In the genomic region with DNA sequence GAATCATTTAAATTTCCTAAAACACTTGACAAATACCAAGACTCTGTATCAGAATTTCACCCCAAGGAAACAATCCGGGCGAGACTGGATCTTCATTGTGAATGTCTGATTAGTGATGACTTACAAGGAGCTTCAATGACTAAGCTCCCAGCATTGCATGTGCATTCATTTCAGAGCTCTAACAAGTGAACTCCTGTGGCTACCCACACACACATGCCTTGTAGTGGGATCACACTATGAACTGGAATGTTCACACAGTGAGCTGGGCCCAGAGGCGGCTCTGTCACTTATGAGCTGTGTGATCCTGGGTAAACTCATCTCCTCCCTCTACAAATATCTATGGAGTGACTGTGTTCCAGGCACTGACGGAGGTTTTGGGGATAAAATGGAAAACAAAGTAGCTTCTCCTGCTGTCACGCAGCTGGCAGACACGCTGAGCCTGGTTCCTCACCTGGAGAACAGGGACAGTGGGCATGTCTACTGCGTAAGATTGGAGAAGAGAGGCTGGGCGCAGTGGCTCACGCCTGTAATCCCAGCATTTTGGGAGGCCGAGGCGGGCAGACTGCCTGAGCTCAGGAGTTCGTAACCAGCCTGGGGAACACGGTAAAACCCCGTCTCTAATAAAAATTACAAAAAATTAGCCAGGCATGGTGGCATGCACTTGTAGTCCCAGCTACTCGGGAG, we compare ENCODE assay signal across 10 cellular contexts.
DNase-seq lines count a peak whose midpoint lies in the region; TF ChIP-seq lines count a peak whose summit lies in the region.
"Had no signal": no experiment of that assay in that cellular context is flagged by ENCODE, and none has a peak within 500 bp of the region (broad histone marks: within the 10 kb centered on the region; RNA-seq: fewer than 3 reads in every experiment).

No MANE protein-coding gene starts in this region.

- DNase-seq in HCEC 1CT (peak; percentile 99), T1000 (lab: John Stamatoyannopoulos, UW) (peak; percentile 79), foreskin fibroblast (peak; percentile 97 to 98), stromal cell of bone marrow (ENCODE audit: low read depth) (peak; percentile 98), NCI-H524 treated with DMSO at 0.1 percent for 48 hours (lab: John Stamatoyannopoulos, UW) (no peak), iPS-NIHi7 (ENCODE audit: extremely low spot score) (no peak)
- no peak for DNase-seq in central memory CD4-positive, alpha-beta T cell
- DNase-seq: activated T-cell treated with anti-CD3 and anti-CD28 coated beads for 4 hours, SHP77 had no signal

- no peak overlapping the region for H3K4me3 ChIP-seq in foreskin fibroblast (ENCODE audit: low read depth in 1 of 2, low read length in 2 of 2)
- H3K4me3 ChIP-seq: GM12878 had no signal

- TF ChIP-seq CTCF in foreskin fibroblast (IDR thresholded peaks at IDR 0.05; ENCODE audit: low read depth, low read length): no peak

Comparison
In these comparisons a context has a peak if more than half of its experiments do, and no peak if none do; other contexts are left out.
1. DNase-seq: peak in HCEC 1CT (single experiment), T1000 (single experiment), foreskin fibroblast (2 of 2) and stromal cell of bone marrow (single experiment); none in NCI-H524 treated with DMSO at 0.1 percent for 48 hours (single experiment), central memory CD4-positive, alpha-beta T cell (single experiment) and iPS-NIHi7 (single experiment).